Comparison of ENCODE assay signal across 19 cellular contexts in the genomic region with DNA sequence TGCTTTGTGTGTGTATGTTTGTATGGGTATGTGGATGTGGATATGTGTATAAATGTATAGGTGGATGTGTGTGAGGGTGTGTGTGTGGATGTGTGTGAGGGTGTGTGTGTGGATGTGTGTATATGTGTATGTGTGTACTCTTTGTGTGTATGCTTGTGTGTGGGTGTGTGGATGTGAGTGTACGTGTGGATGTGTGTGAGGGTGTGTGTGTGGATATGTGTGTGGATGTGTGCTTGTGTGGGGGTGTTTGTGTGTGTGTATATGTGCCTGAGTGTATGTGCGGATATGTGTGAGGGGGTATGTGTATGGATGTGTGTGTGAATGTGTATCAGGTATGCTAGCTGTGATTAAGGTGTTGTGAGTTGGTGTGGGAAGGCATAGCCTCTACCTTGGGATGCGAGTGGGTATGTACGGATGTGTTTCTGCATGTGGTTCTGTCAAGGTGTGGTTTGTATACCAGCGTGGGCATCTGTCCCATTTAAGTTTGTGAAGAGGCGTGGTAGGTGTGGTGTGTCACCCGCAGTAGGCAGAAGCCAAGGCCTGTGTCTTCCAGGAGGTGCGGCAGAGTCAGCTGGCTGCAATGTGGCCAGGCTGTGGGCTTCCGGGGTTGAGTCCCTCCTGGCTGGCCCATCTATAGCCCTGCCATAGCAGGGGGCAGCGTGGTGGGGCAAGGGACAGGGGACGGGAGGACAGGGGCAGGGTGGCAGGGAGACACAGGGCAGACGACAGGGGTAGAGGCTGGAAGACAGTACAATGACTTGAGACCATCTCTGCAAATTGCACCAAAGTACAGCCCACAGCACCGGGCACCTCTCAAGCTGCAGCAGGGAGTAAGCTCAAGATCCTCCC.
DNase-seq lines count a peak whose midpoint lies in the region; ATAC-seq, FAIRE-seq and TF ChIP-seq lines count a peak whose summit lies in the region.
"Had no signal": no experiment of that assay in that cellular context is flagged by ENCODE, and none has a peak within 500 bp of the region (broad histone marks: within the 10 kb centered on the region; RNA-seq: fewer than 3 reads in every experiment).

No MANE protein-coding gene starts in this region.

- no peak for TF ChIP-seq CTCF in right atrium auricular region (IDR thresholded peaks at IDR 0.05)
- TF ChIP-seq CTCF in GM12878 (IDR thresholded peaks at IDR 0.05 in 2 of 3, conservative IDR thresholded peaks at IDR 0.05 in 1 of 3; ENCODE audit: control insufficient read depth in 2 of 3, extremely low read depth in 1 of 3, insufficient read depth in 1 of 3, low read depth in 3 of 3, low read length in 3 of 3) = no peak
- TF ChIP-seq CTCF in glutamatergic neuron (IDR thresholded peaks at IDR 0.05; ENCODE audit: partially characterized antibody, unreplicated experiment) = no peak

- no peaks in the 10 kb centered on the region for H3K4me1 Mint-ChIP-seq in stimulated activated effector memory CD8-positive, alpha-beta T cell treated with anti-CD3 and anti-CD28 coated beads, Interleukin-12 subunit alpha, Interleukin-12 subunit beta, amount 100 ng/mL, for 72 hours
- peaks cover 6% of the 10 kb centered on the region for H3K4me1 Mint-ChIP-seq in glutamatergic neuron (ENCODE audit: low read depth, unreplicated experiment)
- H3K4me1 Mint-ChIP-seq: CD4-positive, alpha-beta memory T cell had no signal

- no peak for TF ChIP-seq POLR2A in GM12878 (IDR thresholded peaks at IDR 0.05; ENCODE audit: low read depth, low read length)

- H3K36me3 Mint-ChIP-seq in stimulated activated effector memory CD8-positive, alpha-beta T cell treated with anti-CD3 and anti-CD28 coated beads, Interleukin-12 subunit alpha, Interleukin-12 subunit beta, amount 100 ng/mL, for 72 hours = no peaks in the 10 kb centered on the region
- peaks cover 11% of the 10 kb centered on the region for H3K36me3 Mint-ChIP-seq in glutamatergic neuron (ENCODE audit: unreplicated experiment)
- H3K36me3 Mint-ChIP-seq: CD4-positive, alpha-beta memory T cell had no signal

- no peak overlapping the region for H3K27ac Mint-ChIP-seq in stimulated activated effector memory CD8-positive, alpha-beta T cell treated with anti-CD3 and anti-CD28 coated beads, Interleukin-12 subunit alpha, Interleukin-12 subunit beta, amount 100 ng/mL, for 72 hours
- no peak overlapping the region for H3K27ac Mint-ChIP-seq in glutamatergic neuron (ENCODE audit: unreplicated experiment)
- H3K27ac Mint-ChIP-seq: CD4-positive, alpha-beta memory T cell had no signal

- 46% methylated on average over 11 of the region's 13 CpGs for WGBS in GM12878 (ENCODE audit: insufficient coverage, insufficient replicate concordance, low lambda C conversion rate, missing lambda C conversion rate)

- H3K27me3 Mint-ChIP-seq in glutamatergic neuron (ENCODE audit: unreplicated experiment) = no peaks in the 10 kb centered on the region

- CTCF ChIA-PET in GM12878 (lab: Yijun Ruan, JAX) = no interaction called here

- FAIRE-seq in GM12878 (lab: Jason Lieb, UNC) = no peak
- FAIRE-seq: GM18507 had no signal

- POLR2A ChIA-PET in GM12878 (lab: Charles Lee) = no interaction called here

- TF ChIP-seq RAD21 in GM12878 (IDR thresholded peaks at IDR 0.05; ENCODE audit: insufficient read depth, low read depth, low read length) = no peak

- RAD21 ChIA-PET in GM12878 (lab: Charles Lee; ENCODE audit: unreplicated experiment) = no interaction called here

- H3K4me1 ChIP-seq in right atrium auricular region (no peaks in the 10 kb centered on the region), GM12878 (ENCODE audit: control insufficient read depth, insufficient read depth, low read length) (no peaks in the 10 kb centered on the region)
- H3K4me1 ChIP-seq: BE2C, Peyer's patch had no signal

- TF ChIP-seq EP300 in GM12878 (IDR thresholded peaks at IDR 0.05; ENCODE audit: borderline replicate concordance in 1 of 2, control insufficient read depth in 1 of 2, low read depth in 2 of 2, low read length in 2 of 2) = no peak

- no peak overlapping the region for H2AFZ ChIP-seq in GM12878 (ENCODE audit: control insufficient read depth, low read depth, low read length)

- no peak overlapping the region for H3K4me2 ChIP-seq in GM12878 (ENCODE audit: control insufficient read depth, insufficient read depth)

- intact Hi-C loops in Right ventricle myocardium inferior (cut with DNase I) (no loop called here), GM12878 (cut with micrococcal nuclease; ENCODE audit: unreplicated experiment) (no loop called here)

- H3K27me3 ChIP-seq in right atrium auricular region = no peaks in the 10 kb centered on the region
- H3K27me3 ChIP-seq in GM12878 (replicated peaks in 1 of 2; ENCODE audit: control insufficient read depth in 2 of 2, insufficient read depth in 2 of 2, low read length in 1 of 2) = 0 out of 4 replicates have a peak, but pooled peaks cover 0 to 1% of the 10 kb centered on the region in 2 experiments
- H3K27me3 ChIP-seq: BE2C, MG63, Peyer's patch had no signal

- in situ Hi-C loops in GM12878 (cut with MboI) = no loop called here

- H3K4me3 Mint-ChIP-seq in stimulated activated effector memory CD8-positive, alpha-beta T cell treated with anti-CD3 and anti-CD28 coated beads, Interleukin-12 subunit alpha, Interleukin-12 subunit beta, amount 100 ng/mL, for 72 hours = no peak overlapping the region
- H3K4me3 Mint-ChIP-seq in glutamatergic neuron (ENCODE audit: unreplicated experiment) = no peak overlapping the region
- H3K4me3 Mint-ChIP-seq: CD4-positive, alpha-beta memory T cell had no signal

- H3K4me3 ChIP-seq in right atrium auricular region (no peak overlapping the region), GM12878 (no peak overlapping the region)
- H3K4me3 ChIP-seq: MG63, Peyer's patch had no signal

- DNase-seq in Right ventricle myocardium inferior (ENCODE audit: missing footprints) (no peak), right atrium auricular region (ENCODE audit: low spot score) (no peak), GM12878 (ENCODE audit: low read depth, low spot score) (no peak), myocyte (ENCODE audit: low read depth) (peak; percentile 23), glutamatergic neuron (no peak)
- no peak for DNase-seq in stimulated activated effector memory CD8-positive, alpha-beta T cell treated with anti-CD3 and anti-CD28 coated beads, Interleukin-12 subunit alpha, Interleukin-12 subunit beta, amount 100 ng/mL, for 72 hours (ENCODE audit: low spot score in 2 of 2)
- DNase-seq in stimulated activated CD4-positive, alpha-beta T cell treated with anti-CD3 and anti-CD28 coated beads, Interleukin-12 subunit alpha, Interleukin-12 subunit beta, amount 100 ng/mL, for 4 hours = no peak
- no peak for DNase-seq in activated naive CD4-positive, alpha-beta T cell treated with anti-CD3 and anti-CD28 coated beads, Interleukin-2, amount 50 U/mL, for 16 hours
- DNase-seq: 8988T; BE2C; CD4-positive, alpha-beta memory T cell; HCEC 1CT; Karpas-422; MG63; NCI-H1092; NCI-H510A treated with DMSO at 0.1 percent for 48 hours; Peyer's patch; SHP77 treated with DMSO at 0.1 percent for 48 hours had no signal

- no peaks in the 10 kb centered on the region for H4K20me1 ChIP-seq in GM12878 (ENCODE audit: control insufficient read depth, insufficient read depth)

- SMC1A ChIA-PET in GM12878 (lab: Charles Lee; ENCODE audit: uncharacterized antibody, unreplicated experiment) = no interaction called here

- no peaks in the 10 kb centered on the region for H3K79me2 ChIP-seq in GM12878 (ENCODE audit: control insufficient read depth, insufficient read depth, low read length)

- no peak overlapping the region for H3K9ac ChIP-seq in GM12878 (ENCODE audit: control insufficient read depth, insufficient read depth, low read length)

- H3K27ac ChIP-seq in right atrium auricular region = no peak overlapping the region
- H3K27ac ChIP-seq in GM12878 (ENCODE audit: control insufficient read depth, insufficient read depth) = no peak overlapping the region
- H3K27ac ChIP-seq: Peyer's patch had no signal

- H3K9me3 ChIP-seq in right atrium auricular region = peaks cover 0 to 14% of the 10 kb centered on the region in 2 donors
- H3K9me3 ChIP-seq in GM12878 (replicated peaks; ENCODE audit: control insufficient read depth, insufficient read depth, low read length) = no peaks in the 10 kb centered on the region
- H3K9me3 ChIP-seq: Peyer's patch had no signal

- peaks cover 5% of the 10 kb centered on the region for H3K9me3 Mint-ChIP-seq in stimulated activated effector memory CD8-positive, alpha-beta T cell treated with anti-CD3 and anti-CD28 coated beads, Interleukin-12 subunit alpha, Interleukin-12 subunit beta, amount 100 ng/mL, for 72 hours
- peaks cover 2% of the 10 kb centered on the region for H3K9me3 Mint-ChIP-seq in glutamatergic neuron (ENCODE audit: unreplicated experiment)

- H3K36me3 ChIP-seq in right atrium auricular region (no peaks in the 10 kb centered on the region), GM12878 (ENCODE audit: control insufficient read depth in 2 of 2, insufficient read depth in 2 of 2, low read length in 1 of 2) (no peaks in the 10 kb centered on the region)
- H3K36me3 ChIP-seq: BE2C, MG63, Peyer's patch had no signal

- ATAC-seq in Right ventricle myocardium inferior = peak; percentile 31
- no peak for ATAC-seq in GM12878
- ATAC-seq in stimulated activated effector memory CD8-positive, alpha-beta T cell treated with anti-CD3 and anti-CD28 coated beads, Interleukin-12 subunit alpha, Interleukin-12 subunit beta, amount 100 ng/mL, for 72 hours = peak; percentile 63

- BruUV-seq in GM12878 (replicated peaks; lab: Mats Ljungman, UMichigan) = no TSS peak

TF ChIP-seq in GM12878, 131 proteins besides CTCF, POLR2A, EP300 and RAD21 (continues in another document):
- no peak for TF ChIP-seq HDAC6 (IDR thresholded peaks at IDR 0.05; ENCODE audit: unreplicated experiment)
